In the genomic region with DNA sequence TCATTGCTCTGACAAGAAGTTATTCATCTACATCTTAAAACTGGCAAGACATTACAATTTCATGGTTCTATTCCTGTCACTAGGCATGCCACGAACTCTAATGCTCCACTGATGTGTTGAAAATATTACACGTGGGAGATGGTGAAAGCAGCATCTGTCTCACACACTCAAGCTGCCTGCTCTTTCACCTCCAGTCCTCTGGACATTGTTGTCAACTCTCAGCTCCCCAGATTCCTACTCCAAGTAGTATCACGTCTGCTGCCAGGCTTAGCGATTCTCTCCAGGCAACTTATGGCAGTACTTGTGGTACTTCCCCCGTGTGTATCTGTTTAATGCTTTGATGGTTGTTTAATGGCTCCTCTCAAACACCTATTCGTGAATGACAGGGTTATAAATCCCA, we compare ENCODE assay signal across 1 cellular context.
TF ChIP-seq lines count a peak whose summit lies in the region.

No MANE protein-coding gene starts in this region.

TF ChIP-seq in WTC11, 78 proteins besides CTCF, POLR2A, EP300 and RAD21 (continued from another document):
- TF ChIP-seq, protein P1, sequence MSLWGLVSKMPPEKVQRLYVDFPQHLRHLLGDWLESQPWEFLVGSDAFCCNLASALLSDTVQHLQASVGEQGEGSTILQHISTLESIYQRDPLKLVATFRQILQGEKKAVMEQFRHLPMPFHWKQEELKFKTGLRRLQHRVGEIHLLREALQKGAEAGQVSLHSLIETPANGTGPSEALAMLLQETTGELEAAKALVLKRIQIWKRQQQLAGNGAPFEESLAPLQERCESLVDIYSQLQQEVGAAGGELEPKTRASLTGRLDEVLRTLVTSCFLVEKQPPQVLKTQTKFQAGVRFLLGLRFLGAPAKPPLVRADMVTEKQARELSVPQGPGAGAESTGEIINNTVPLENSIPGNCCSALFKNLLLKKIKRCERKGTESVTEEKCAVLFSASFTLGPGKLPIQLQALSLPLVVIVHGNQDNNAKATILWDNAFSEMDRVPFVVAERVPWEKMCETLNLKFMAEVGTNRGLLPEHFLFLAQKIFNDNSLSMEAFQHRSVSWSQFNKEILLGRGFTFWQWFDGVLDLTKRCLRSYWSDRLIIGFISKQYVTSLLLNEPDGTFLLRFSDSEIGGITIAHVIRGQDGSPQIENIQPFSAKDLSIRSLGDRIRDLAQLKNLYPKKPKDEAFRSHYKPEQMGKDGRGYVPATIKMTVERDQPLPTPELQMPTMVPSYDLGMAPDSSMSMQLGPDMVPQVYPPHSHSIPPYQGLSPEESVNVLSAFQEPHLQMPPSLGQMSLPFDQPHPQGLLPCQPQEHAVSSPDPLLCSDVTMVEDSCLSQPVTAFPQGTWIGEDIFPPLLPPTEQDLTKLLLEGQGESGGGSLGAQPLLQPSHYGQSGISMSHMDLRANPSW (CRISPR knock-in tag; conservative IDR thresholded peaks at IDR 0.05; ENCODE audit: low read depth): no peak
- TF ChIP-seq SOX15 (CRISPR knock-in tag; IDR thresholded peaks at IDR 0.05): no peak
- TF ChIP-seq CREM (CRISPR knock-in tag; IDR thresholded peaks at IDR 0.05): no peak
- no peak for TF ChIP-seq GRHL2 (CRISPR knock-in tag; IDR thresholded peaks at IDR 0.05; ENCODE audit: insufficient replicate concordance, severe bottlenecking)
- TF ChIP-seq, protein P2, sequence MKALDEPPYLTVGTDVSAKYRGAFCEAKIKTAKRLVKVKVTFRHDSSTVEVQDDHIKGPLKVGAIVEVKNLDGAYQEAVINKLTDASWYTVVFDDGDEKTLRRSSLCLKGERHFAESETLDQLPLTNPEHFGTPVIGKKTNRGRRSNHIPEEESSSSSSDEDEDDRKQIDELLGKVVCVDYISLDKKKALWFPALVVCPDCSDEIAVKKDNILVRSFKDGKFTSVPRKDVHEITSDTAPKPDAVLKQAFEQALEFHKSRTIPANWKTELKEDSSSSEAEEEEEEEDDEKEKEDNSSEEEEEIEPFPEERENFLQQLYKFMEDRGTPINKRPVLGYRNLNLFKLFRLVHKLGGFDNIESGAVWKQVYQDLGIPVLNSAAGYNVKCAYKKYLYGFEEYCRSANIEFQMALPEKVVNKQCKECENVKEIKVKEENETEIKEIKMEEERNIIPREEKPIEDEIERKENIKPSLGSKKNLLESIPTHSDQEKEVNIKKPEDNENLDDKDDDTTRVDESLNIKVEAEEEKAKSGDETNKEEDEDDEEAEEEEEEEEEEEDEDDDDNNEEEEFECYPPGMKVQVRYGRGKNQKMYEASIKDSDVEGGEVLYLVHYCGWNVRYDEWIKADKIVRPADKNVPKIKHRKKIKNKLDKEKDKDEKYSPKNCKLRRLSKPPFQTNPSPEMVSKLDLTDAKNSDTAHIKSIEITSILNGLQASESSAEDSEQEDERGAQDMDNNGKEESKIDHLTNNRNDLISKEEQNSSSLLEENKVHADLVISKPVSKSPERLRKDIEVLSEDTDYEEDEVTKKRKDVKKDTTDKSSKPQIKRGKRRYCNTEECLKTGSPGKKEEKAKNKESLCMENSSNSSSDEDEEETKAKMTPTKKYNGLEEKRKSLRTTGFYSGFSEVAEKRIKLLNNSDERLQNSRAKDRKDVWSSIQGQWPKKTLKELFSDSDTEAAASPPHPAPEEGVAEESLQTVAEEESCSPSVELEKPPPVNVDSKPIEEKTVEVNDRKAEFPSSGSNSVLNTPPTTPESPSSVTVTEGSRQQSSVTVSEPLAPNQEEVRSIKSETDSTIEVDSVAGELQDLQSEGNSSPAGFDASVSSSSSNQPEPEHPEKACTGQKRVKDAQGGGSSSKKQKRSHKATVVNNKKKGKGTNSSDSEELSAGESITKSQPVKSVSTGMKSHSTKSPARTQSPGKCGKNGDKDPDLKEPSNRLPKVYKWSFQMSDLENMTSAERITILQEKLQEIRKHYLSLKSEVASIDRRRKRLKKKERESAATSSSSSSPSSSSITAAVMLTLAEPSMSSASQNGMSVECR (CRISPR knock-in tag; IDR thresholded peaks at IDR 0.05; ENCODE audit: borderline replicate concordance): no peak
- no peak for TF ChIP-seq RORB (CRISPR knock-in tag; IDR thresholded peaks at IDR 0.05)
- TF ChIP-seq JUN (CRISPR knock-in tag; IDR thresholded peaks at IDR 0.05): no peak
- no peak for TF ChIP-seq ZNF219 (CRISPR knock-in tag; IDR thresholded peaks at IDR 0.05; ENCODE audit: borderline replicate concordance)
- TF ChIP-seq ZNF232 (CRISPR knock-in tag; IDR thresholded peaks at IDR 0.05): no peak
- TF ChIP-seq, protein P3, sequence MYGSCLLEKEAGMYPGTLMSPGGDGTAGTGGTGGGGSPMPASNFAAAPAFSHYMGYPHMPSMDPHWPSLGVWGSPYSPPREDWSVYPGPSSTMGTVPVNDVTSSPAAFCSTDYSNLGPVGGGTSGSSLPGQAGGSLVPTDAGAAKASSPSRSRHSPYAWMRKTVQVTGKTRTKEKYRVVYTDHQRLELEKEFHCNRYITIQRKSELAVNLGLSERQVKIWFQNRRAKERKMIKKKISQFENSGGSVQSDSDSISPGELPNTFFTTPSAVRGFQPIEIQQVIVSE (CRISPR knock-in tag; IDR thresholded peaks at IDR 0.05; ENCODE audit: borderline replicate concordance): no peak
- no peak for TF ChIP-seq EMX1 (CRISPR knock-in tag; IDR thresholded peaks at IDR 0.05)
- TF ChIP-seq IRF2 (CRISPR knock-in tag; IDR thresholded peaks at IDR 0.05; ENCODE audit: borderline replicate concordance, low read depth): no peak
- no peak for TF ChIP-seq TP53 (CRISPR knock-in tag; IDR thresholded peaks at IDR 0.05)
- TF ChIP-seq NR1H2 (CRISPR knock-in tag; IDR thresholded peaks at IDR 0.05): no peak
- TF ChIP-seq, protein P4, sequence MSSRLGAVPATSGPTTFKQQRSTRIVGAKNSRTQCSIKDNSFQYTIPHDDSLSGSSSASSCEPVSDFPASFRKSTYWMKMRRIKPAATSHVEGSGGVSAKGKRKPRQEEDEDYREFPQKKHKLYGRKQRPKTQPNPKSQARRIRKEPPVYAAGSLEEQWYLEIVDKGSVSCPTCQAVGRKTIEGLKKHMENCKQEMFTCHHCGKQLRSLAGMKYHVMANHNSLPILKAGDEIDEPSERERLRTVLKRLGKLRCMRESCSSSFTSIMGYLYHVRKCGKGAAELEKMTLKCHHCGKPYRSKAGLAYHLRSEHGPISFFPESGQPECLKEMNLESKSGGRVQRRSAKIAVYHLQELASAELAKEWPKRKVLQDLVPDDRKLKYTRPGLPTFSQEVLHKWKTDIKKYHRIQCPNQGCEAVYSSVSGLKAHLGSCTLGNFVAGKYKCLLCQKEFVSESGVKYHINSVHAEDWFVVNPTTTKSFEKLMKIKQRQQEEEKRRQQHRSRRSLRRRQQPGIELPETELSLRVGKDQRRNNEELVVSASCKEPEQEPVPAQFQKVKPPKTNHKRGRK (CRISPR knock-in tag; IDR thresholded peaks at IDR 0.05; ENCODE audit: borderline replicate concordance): no peak
- TF ChIP-seq, protein P5, sequence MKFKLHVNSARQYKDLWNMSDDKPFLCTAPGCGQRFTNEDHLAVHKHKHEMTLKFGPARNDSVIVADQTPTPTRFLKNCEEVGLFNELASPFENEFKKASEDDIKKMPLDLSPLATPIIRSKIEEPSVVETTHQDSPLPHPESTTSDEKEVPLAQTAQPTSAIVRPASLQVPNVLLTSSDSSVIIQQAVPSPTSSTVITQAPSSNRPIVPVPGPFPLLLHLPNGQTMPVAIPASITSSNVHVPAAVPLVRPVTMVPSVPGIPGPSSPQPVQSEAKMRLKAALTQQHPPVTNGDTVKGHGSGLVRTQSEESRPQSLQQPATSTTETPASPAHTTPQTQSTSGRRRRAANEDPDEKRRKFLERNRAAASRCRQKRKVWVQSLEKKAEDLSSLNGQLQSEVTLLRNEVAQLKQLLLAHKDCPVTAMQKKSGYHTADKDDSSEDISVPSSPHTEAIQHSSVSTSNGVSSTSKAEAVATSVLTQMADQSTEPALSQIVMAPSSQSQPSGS (CRISPR knock-in tag; IDR thresholded peaks at IDR 0.05; ENCODE audit: borderline replicate concordance, low read depth): no peak
